Comparison of ENCODE assay signal across 8 cellular contexts in genomic region chr6:138772596-138773176, GRCh38. TPM values are rescaled to one million over a fixed set of nuclear protein-coding genes. Genes with fewer than 3 reads are reported as not detected.
DNase-seq lines count a peak whose midpoint lies in the region; ATAC-seq and TF ChIP-seq lines count a peak whose summit lies in the region.

No MANE protein-coding gene starts in this region.

- H3K14ac ChIP-seq in mesenchymal stem cell (ENCODE audit: low read length in 2 of 2) = no peak overlapping the region

- H3K27ac ChIP-seq in HUES48 (ENCODE audit: low read depth, low read length) (peak overlapping the region; percentile 92), mesenchymal stem cell (ENCODE audit: low read length, poor library complexity, severe bottlenecking) (no peak overlapping the region)

- no peak for ATAC-seq in HG02798 (IDR thresholded peaks at IDR 0.05; ENCODE audit: poor library complexity, unreplicated experiment)
- no peak for ATAC-seq in HG02642 (IDR thresholded peaks at IDR 0.05; ENCODE audit: poor library complexity, unreplicated experiment)
- no peak for ATAC-seq in GM18870 (IDR thresholded peaks at IDR 0.05; ENCODE audit: unreplicated experiment)

- 20% methylated on average over 5 of the region's 8 CpGs for WGBS in mesenchymal stem cell

- DNase-seq in Daoy (ENCODE audit: low read depth) (peak; percentile 26), astrocyte of the cerebellum (ENCODE audit: low read depth) (no peak), mesenchymal stem cell (no peak), middle frontal gyrus (ENCODE audit: extremely low spot score, low spot score) (no peak)

- no peak overlapping the region for H2AK5ac ChIP-seq in mesenchymal stem cell (ENCODE audit: low read length, severe bottlenecking)

- H3K9ac ChIP-seq in HUES48 (ENCODE audit: low read depth, low read length) = peak overlapping the region; percentile 91
- H3K9ac ChIP-seq in mesenchymal stem cell (ENCODE audit: low read length) = peak overlapping the region; percentile 96

- no peak overlapping the region for H2BK120ac ChIP-seq in mesenchymal stem cell (ENCODE audit: low read depth, low read length)

- H3K9me3 ChIP-seq in HUES48 (ENCODE audit: control insufficient read depth, insufficient read depth, low read length) = no peaks in the 10 kb centered on the region
- H3K9me3 ChIP-seq in mesenchymal stem cell (ENCODE audit: control insufficient read depth, low read length) = no peaks in the 10 kb centered on the region

- in situ Hi-C loops in astrocyte of the cerebellum (cut with HindIII; ENCODE audit: low sequenced_read_pairs) = loop anchor here (25.0 kb wide), 1 partner anchor 360 kb away; the partner anchor contains the start of gene HEBP2

- H3K4me3 ChIP-seq in HUES48 (ENCODE audit: low read depth, low read length) (peak overlapping the region; percentile 90), astrocyte of the cerebellum (ENCODE audit: low read depth, low read length) (peak overlapping the region; percentile 79), mesenchymal stem cell (ENCODE audit: insufficient read depth in 1 of 2, low read depth in 1 of 2, low read length in 2 of 2) (peak overlapping the region in 1 of 2 experiments; percentile 98)

- no peak overlapping the region for H2AFZ ChIP-seq in mesenchymal stem cell (ENCODE audit: low read depth, low read length)

- H2BK12ac ChIP-seq in mesenchymal stem cell (ENCODE audit: low read length in 2 of 2) = no peak overlapping the region

- TF ChIP-seq CTCF in astrocyte of the cerebellum (IDR thresholded peaks at IDR 0.05; ENCODE audit: low read depth, low read length, missing control alignments) = no peak

- H3K4ac ChIP-seq in mesenchymal stem cell (ENCODE audit: low read depth in 1 of 2, low read length in 2 of 2) = no peak overlapping the region

- no peaks in the 10 kb centered on the region for H3K27me3 ChIP-seq in HUES48 (ENCODE audit: control insufficient read depth, insufficient read depth, low read length)
- H3K27me3 ChIP-seq in mesenchymal stem cell (ENCODE audit: control insufficient read depth in 1 of 2, insufficient read depth in 1 of 2, low read length in 2 of 2) = no peaks in the 10 kb centered on the region

- H3K4me1 ChIP-seq in HUES48 (ENCODE audit: control insufficient read depth, insufficient read depth, low read length) (0 out of 2 replicates have a peak, but pooled peaks cover 3% of the 10 kb centered on the region), mesenchymal stem cell (ENCODE audit: control insufficient read depth, insufficient read depth, low read depth, low read length) (no peaks in the 10 kb centered on the region)

- peak overlapping the region; percentile 84 for H3K4me2 ChIP-seq in mesenchymal stem cell (ENCODE audit: low read length, poor library complexity, severe bottlenecking)

- no peak overlapping the region for H4K8ac ChIP-seq in mesenchymal stem cell (ENCODE audit: low read length)

- H3K23ac ChIP-seq in mesenchymal stem cell (ENCODE audit: low read length in 2 of 2) = no peak overlapping the region

- no peak overlapping the region for H2BK15ac ChIP-seq in mesenchymal stem cell (ENCODE audit: low read depth, poor library complexity, severe bottlenecking)

- no peak overlapping the region for H2BK5ac ChIP-seq in mesenchymal stem cell (ENCODE audit: low read depth, low read length, poor library complexity, severe bottlenecking)

- H3K36me3 ChIP-seq in HUES48 (ENCODE audit: control insufficient read depth, insufficient read depth, low read length) = no peaks in the 10 kb centered on the region
- peaks cover 0 to 18% of the 10 kb centered on the region in 2 experiments for H3K36me3 ChIP-seq in mesenchymal stem cell (ENCODE audit: control insufficient read depth in 1 of 2, insufficient read depth in 2 of 2, low read depth in 1 of 2, low read length in 2 of 2)

- H3K18ac ChIP-seq in mesenchymal stem cell (ENCODE audit: low read depth in 1 of 2, low read length in 2 of 2) = no peak overlapping the region

- H4K91ac ChIP-seq in mesenchymal stem cell (ENCODE audit: low read length) = no peak overlapping the region

- H3K79me1 ChIP-seq in mesenchymal stem cell (replicated peaks; ENCODE audit: low read length, poor library complexity, severe bottlenecking) = peaks cover 9% of the 10 kb centered on the region

RNA-seq across cellular contexts. Expression of gene CCDC28A, which starts 0.9 kb away (rescaled TPM):
- 19.0 and 19.9 TPM in 2 replicates for total RNA-seq in Daoy (2014; rRNA removed; shearing (Covaris generic))
- 12.3 TPM for polyA plus RNA-seq in mesenchymal stem cell (2013, experiment 1 of 2)
- 11.5 TPM for polyA plus RNA-seq in mesenchymal stem cell (2013, experiment 2 of 2)

RNA-seq across cellular contexts. Expression of gene ECT2L, which starts 23.2 kb away (rescaled TPM):
- total RNA-seq in Daoy (2014; rRNA removed; shearing (Covaris generic)) = not detected in 2 replicates
- not detected for polyA plus RNA-seq in mesenchymal stem cell (2013, experiment 1 of 2)
- polyA plus RNA-seq in mesenchymal stem cell (2013, experiment 2 of 2) = not detected
